ENCODE assay signal across 8 cellular contexts in genomic region chrX:47145408-47146120, GRCh38. TPM values are rescaled to one million over a fixed set of nuclear protein-coding genes. Genes with fewer than 3 reads are reported as not detected.
DNase-seq lines count a peak whose midpoint lies in the region; ATAC-seq, FAIRE-seq and TF ChIP-seq lines count a peak whose summit lies in the region.

No MANE protein-coding gene starts in this region.

- no peak for FAIRE-seq in HTR-8/SVneo (lab: Jason Lieb, UNC)

- H3K4me1 Mint-ChIP-seq in CD14-positive monocyte, result peaks cover 28% of the 10 kb centered on the region

- WGBS in hepatocyte (ENCODE audit: low lambda C conversion rate, missing lambda C conversion rate), result 50% methylated on average over 13 of the region's 37 CpGs
- 0 to 56% (median 1%) methylated on average over 11 to 37 of the region's 37 CpGs for WGBS in spleen, 5 donors

- peaks cover 18% of the 10 kb centered on the region for H3K4me1 ChIP-seq in adipocyte (ENCODE audit: control insufficient read depth, insufficient read depth, low read length)
- peaks cover 4% of the 10 kb centered on the region for H3K4me1 ChIP-seq in hepatocyte (ENCODE audit: insufficient read depth)
- H3K4me1 ChIP-seq in spleen, result peaks cover 6 to 42% (median 27%) of the 10 kb centered on the region in 6 donors

- H3K9me3 ChIP-seq in adipocyte (ENCODE audit: control insufficient read depth, low read length) (peaks cover 6% of the 10 kb centered on the region), hepatocyte (ENCODE audit: low read depth) (no peaks in the 10 kb centered on the region), spleen (no peaks in the 10 kb centered on the region)

- H3K4me3 ChIP-seq in HL-60 (replicated peaks; ENCODE audit: insufficient read depth, low read length) (peak overlapping the region; percentile 73), adipocyte (ENCODE audit: low read length) (peak overlapping the region; percentile 89), hepatocyte (peak overlapping the region; percentile 56), spleen (peak overlapping the region; percentile 41 to 72 (median 55))

- H3K4me3 Mint-ChIP-seq in CD14-positive monocyte, result peak overlapping the region; percentile 93 to 95

- H4K20me1 ChIP-seq in hepatocyte (ENCODE audit: insufficient read depth, poor library complexity, severe bottlenecking), result peaks cover 21% of the 10 kb centered on the region

- no peak for DNase-seq in CD14-positive monocyte (ENCODE audit: low spot score)
- DNase-seq in HL-60 (ENCODE audit: low read depth in 1 of 2, low spot score in 1 of 2), result peak in 1 of 2 experiments; percentile 18
- peak; percentile 65 for DNase-seq in adipocyte (ENCODE audit: low read depth)
- DNase-seq in hepatocyte (ENCODE audit: low spot score), result no peak
- DNase-seq in spleen, result peak; percentile 74
- no peak for DNase-seq in HTR-8/SVneo (ENCODE audit: insufficient read length, low spot score)
- DNase-seq in inferior parietal cortex (ENCODE audit: extremely low spot score), result no peak

- peaks cover 17 to 26% of the 10 kb centered on the region in 2 donors for H3K36me3 Mint-ChIP-seq in CD14-positive monocyte

- peak overlapping the region; percentile 82 for H3K4me2 ChIP-seq in hepatocyte

- H3K79me2 ChIP-seq in hepatocyte, result peaks cover 54% of the 10 kb centered on the region

- H3K36me3 ChIP-seq in adipocyte (ENCODE audit: control insufficient read depth, insufficient read depth, low read length, severe bottlenecking) (peaks cover 12% of the 10 kb centered on the region), hepatocyte (replicated peaks; ENCODE audit: insufficient read depth, low read depth) (no peaks in the 10 kb centered on the region), spleen (peaks cover 0 to 37% (median 3%) of the 10 kb centered on the region in 6 donors)

- intact Hi-C loops in CD14-positive monocyte (cut with micrococcal nuclease), result no loop called here
- intact Hi-C loops in spleen (cut with DNase I; ENCODE audit: low total_unique reads), result no loop called here

- TF ChIP-seq CTCF in CD14-positive monocyte (IDR thresholded peaks at IDR 0.05) (no peak), HL-60 (IDR thresholded peaks at IDR 0.05; ENCODE audit: insufficient read depth, low read length) (no peak), hepatocyte (IDR thresholded peaks at IDR 0.05; ENCODE audit: poor library complexity) (no peak), spleen (IDR thresholded peaks at IDR 0.05 in 8 of 11, conservative IDR thresholded peaks at IDR 0.05 in 3 of 11) (no peak)

- H3K9me3 Mint-ChIP-seq in CD14-positive monocyte, result peaks cover 0 to 27% (median 15%) of the 10 kb centered on the region in 7 donors

- peak; percentile 29 for ATAC-seq in GM19397 (IDR thresholded peaks at IDR 0.05; ENCODE audit: unreplicated experiment)

- peak overlapping the region; percentile 91 for H3K9ac ChIP-seq in adipocyte (ENCODE audit: low read length)

- peak overlapping the region; percentile 96 to 100 (median 98) for H3K27ac Mint-ChIP-seq in CD14-positive monocyte

- peak overlapping the region; percentile 38 for H2AFZ ChIP-seq in hepatocyte

- H3K27ac ChIP-seq in HL-60 (replicated peaks) (peak overlapping the region; percentile 93), hepatocyte (peak overlapping the region; percentile 98), spleen (peak overlapping the region; percentile 84 to 96 (median 94))

- TF ChIP-seq POLR2A in spleen (IDR thresholded peaks at IDR 0.05), result no peak

- H3K27me3 ChIP-seq in HL-60 (ENCODE audit: insufficient read depth, poor library complexity, severe bottlenecking) (no peaks in the 10 kb centered on the region), adipocyte (replicated peaks; ENCODE audit: control insufficient read depth, insufficient read depth, low read length) (peaks cover 3% of the 10 kb centered on the region), hepatocyte (no peaks in the 10 kb centered on the region), spleen (replicated peaks in 1 of 7) (no peaks in the 10 kb centered on the region)

- no peaks in the 10 kb centered on the region for H3K9me2 ChIP-seq in hepatocyte (replicated peaks; ENCODE audit: insufficient read depth)

- peaks cover 0 to 20% (median 0%) of the 10 kb centered on the region in 3 donors for H3K27me3 Mint-ChIP-seq in CD14-positive monocyte (ENCODE audit: low read depth in 3 of 3)

RNA-seq across cellular contexts. Expression of gene RBM10, which starts 0.5 kb away (rescaled TPM):
- 10 to 100 TPM in 1 of 2 donors, 1 to 10 TPM in 1; 7.3 to 14.0 TPM for polyA plus RNA-seq in CD14-positive monocyte
- 21.7 and 26.4 TPM in 2 replicates for total RNA-seq in hepatocyte
- 29.2 and 35.9 TPM in 2 replicates for polyA plus RNA-seq in hepatocyte
- 10 to 100 TPM; 24.5 to 38.4 (median 30.9) TPM for total RNA-seq in spleen
- 10 to 100 TPM; 21.6 to 34.7 (median 27.7) TPM for polyA plus RNA-seq in spleen

RNA-seq across cellular contexts. Expression of gene NDUFB11, which starts 1.1 kb away (rescaled TPM):
- polyA plus RNA-seq in CD14-positive monocyte (100 to 1,000 TPM; 104 to 139 TPM), hepatocyte (146 and 168 TPM in 2 replicates), spleen (10 to 100 TPM; 52.6 to 88.7 (median 77.5) TPM)
- total RNA-seq in hepatocyte (64.3 and 65.4 TPM in 2 replicates), spleen (10 to 100 TPM; 42.7 to 68.1 (median 51.8) TPM)

RNA-seq across cellular contexts. Expression of gene UBA1, which starts 48.1 kb away (rescaled TPM):
- polyA plus RNA-seq in CD14-positive monocyte (100 to 1,000 TPM; 125 to 150 TPM), hepatocyte (213 and 236 TPM in 2 replicates), spleen (10 to 100 TPM; 57.7 to 92.8 (median 88.9) TPM)
- total RNA-seq in hepatocyte (231 and 253 TPM in 2 replicates), spleen (100 to 1,000 TPM; 172 to 207 (median 194) TPM)

Comparison
In these comparisons a context has a peak if more than half of its experiments do, and no peak if none do; other contexts are left out.
1. DNase-seq: peak in adipocyte (single experiment) and spleen (single experiment); none in CD14-positive monocyte (single experiment), hepatocyte (single experiment), HTR-8/SVneo (single experiment) and inferior parietal cortex (single experiment).
2. Peak in every context shown above with its lines, with median percentiles within 50 percentile points of each other: H3K27ac ChIP-seq and H3K4me3 ChIP-seq.